Comparison of ENCODE assay signal across 12 cellular contexts in the genomic region with DNA sequence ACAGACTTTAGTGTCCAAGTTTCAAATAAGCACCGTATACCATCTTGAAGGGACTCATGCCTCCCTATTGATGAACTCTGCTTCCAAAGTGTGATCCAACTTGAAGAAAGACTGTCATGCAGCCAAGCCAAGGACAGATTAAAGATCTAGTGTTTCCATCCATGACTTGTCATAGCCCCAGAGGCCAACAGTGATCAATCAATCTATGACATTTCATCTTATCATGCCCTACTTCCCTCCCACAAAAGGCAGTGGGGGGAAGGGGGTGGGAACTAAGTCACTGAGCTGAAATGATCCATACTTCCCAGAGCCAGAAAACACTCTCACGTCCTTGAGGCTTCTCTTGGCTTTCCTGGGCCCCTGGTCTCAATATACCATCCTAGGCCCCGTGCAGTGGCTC. TPM values are rescaled to one million over a fixed set of nuclear protein-coding genes. Genes with fewer than 3 reads are reported as not detected.
"Had no signal": no experiment of that assay in that cellular context is flagged by ENCODE, and none has a peak within 500 bp of the region (broad histone marks: within the 10 kb centered on the region; RNA-seq: fewer than 3 reads in every experiment).

No MANE protein-coding gene starts in this region.

- H2AFZ ChIP-seq: GM23248, GM23338 had no signal

- H3K27ac ChIP-seq: GM23248 had no signal

- H3K4me1 ChIP-seq: HAP-1 had no signal

- FAIRE-seq: H1, H54 had no signal

- H3K36me3 ChIP-seq: HAP-1 had no signal

- H3K9ac ChIP-seq: GM23248 had no signal

- H3K4me2 ChIP-seq: GM23338 had no signal

- ATAC-seq: GM23338, HCT116 had no signal

- H3K4me3 ChIP-seq: GM23248, GM23338, HAP-1 had no signal

- DNase-seq: GM23248, GOT3, H7, H9, HCEC 1CT, HFFc6 had no signal

- H3K9me3 ChIP-seq: HAP-1 had no signal

RNA-seq across cellular contexts. Expression of a gene that starts 4.0 kb away (rescaled TPM):
- total RNA-seq: GM23248, GM23338, H1, H4, H9 had no signal
- polyA plus RNA-seq: GM23248, GM23338 had no signal
